ENCODE assay signal across 18 cellular contexts in the genomic region with DNA sequence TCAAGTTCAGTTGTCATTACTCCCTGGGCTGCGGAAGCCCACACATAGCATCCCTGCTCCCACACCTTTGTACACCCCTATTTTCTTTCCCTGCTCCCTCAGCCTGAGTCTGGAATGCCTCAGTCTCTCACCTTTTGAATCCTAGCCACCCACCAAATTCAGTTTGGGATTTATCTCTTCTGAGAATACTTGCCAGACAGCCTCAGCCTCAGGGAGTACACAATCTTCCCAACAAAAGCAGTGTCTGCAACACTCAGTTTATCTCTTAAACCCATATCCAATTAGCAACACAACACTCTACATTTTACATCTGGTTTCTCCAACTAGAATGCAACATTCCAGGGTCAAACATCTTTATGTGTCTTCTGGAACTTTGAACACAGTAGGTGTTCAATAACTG.
"Had no signal": no experiment of that assay in that cellular context is flagged by ENCODE, and none has a peak within 500 bp of the region (broad histone marks: within the 10 kb centered on the region; RNA-seq: fewer than 3 reads in every experiment).

No MANE protein-coding gene starts in this region.

- DNase-seq: KBM-7, MV-4-11, NCI-H1048, NCI-H1105, NCI-H1417, NCI-H1436 treated with DMSO at 0.1 percent for 48 hours, NCI-H1694, NCI-H187 treated with DMSO at 0.1 percent for 48 hours, NCI-H2029 treated with DMSO at 0.1 percent for 48 hours, NCI-H2171 treated with DMSO at 0.1 percent for 48 hours, NCI-H345, NCI-H446 treated with DMSO at 0.1 percent for 48 hours, NCI-H510A treated with DMSO at 0.1 percent for 48 hours, NCI-H526, Right ventricle myocardium superior, RPMI8226, SIG-M5 had no signal

- H3K27ac ChIP-seq: HL-60 had no signal
